In genomic region chr7:64665980-64666674, GRCh38 we compare ENCODE assay signal across 8 cellular contexts. TPM values are rescaled to one million over a fixed set of nuclear protein-coding genes. Genes with fewer than 3 reads are reported as not detected.
DNase-seq lines count a peak whose midpoint lies in the region; ATAC-seq and TF ChIP-seq lines count a peak whose summit lies in the region.

ZNF107 (plus strand) TSS chr7:64666133; CDS start chr7:64666283, 150 bp downstream.

- peaks cover 28% of the 10 kb centered on the region for H3K36me3 ChIP-seq in PC-3 (ENCODE audit: low read depth, low read length)
- H3K36me3 ChIP-seq in mucosa of rectum (ENCODE audit: control insufficient read depth in 2 of 2, insufficient read depth in 2 of 2, low read length in 2 of 2) = peaks cover 0 to 2% of the 10 kb centered on the region in 2 donors

- no peak for TF ChIP-seq CTCF in PC-3 (conservative IDR thresholded peaks at IDR 0.05; ENCODE audit: low read depth, low read length)

- TF ChIP-seq EP300 in Ishikawa (IDR thresholded peaks at IDR 0.05; ENCODE audit: borderline replicate concordance) = no peak

- peaks cover 9% of the 10 kb centered on the region; the same call in 1 of the 2 replicates for H3K4me1 ChIP-seq in PC-3 (ENCODE audit: insufficient read depth, low read length)
- H3K4me1 ChIP-seq in mucosa of rectum (ENCODE audit: control insufficient read depth in 2 of 2, insufficient read depth in 2 of 2, low read length in 2 of 2) = peaks cover 0 to 2% of the 10 kb centered on the region in 2 donors

- H2AFZ ChIP-seq in PC-3 (ENCODE audit: low read length) = peak within 1 kb of the TSS; percentile 96

- no peaks in the 10 kb centered on the region for H3F3A ChIP-seq in PC-3 (ENCODE audit: low read length, unreplicated experiment)

- ATAC-seq in GM21576 (IDR thresholded peaks at IDR 0.05; ENCODE audit: unreplicated experiment) = peak; percentile 98
- ATAC-seq in PC-3 = peak; percentile 99

- POLR2A ChIA-PET in PC-3 (lab: Charles Lee; ENCODE audit: unreplicated experiment) = interaction anchor here (0.6 to 0.7 kb wide), 3 partner anchors 35 to 129 kb away, joined by 3 to 5 read pairs (median 4); no protein-coding TSS in a partner anchor

- TF ChIP-seq POLR2A in erythroblast (IDR thresholded peaks at IDR 0.05; ENCODE audit: low read length) = peak; percentile 86

- intact Hi-C loops in PC-3 (cut with micrococcal nuclease) = loop anchor here (10.0 kb wide), 2 partner anchors 101 to 129 kb away; partner anchors contain the start of genes ZNF138 and ZNF680

- TF ChIP-seq RAD21 in Ishikawa (IDR thresholded peaks at IDR 0.05; ENCODE audit: low read depth) = no peak

- peak within 1 kb of the TSS; percentile 99 for H3K4me3 ChIP-seq in PC-3 (ENCODE audit: low read length)
- H3K4me3 ChIP-seq in mucosa of rectum (ENCODE audit: low read length in 2 of 2) = peak within 1 kb of the TSS; percentile 93 to 97

- H3K9ac ChIP-seq in PC-3 (ENCODE audit: low read length) (peak within 1 kb of the TSS; percentile 90), mucosa of rectum (ENCODE audit: low read depth in 1 of 2, low read length in 2 of 2) (peak within 1 kb of the TSS; percentile 75 to 79)

- H4K20me1 ChIP-seq in PC-3 (ENCODE audit: low read length) = no peaks in the 10 kb centered on the region

- H3K9me3 ChIP-seq in PC-3 (ENCODE audit: low read length) = no peaks in the 10 kb centered on the region
- peaks cover 0 to 2% of the 10 kb centered on the region in 2 donors for H3K9me3 ChIP-seq in mucosa of rectum (ENCODE audit: control insufficient read depth in 2 of 2, low read length in 2 of 2)

- no peaks in the 10 kb centered on the region for H3K9me2 ChIP-seq in PC-3 (replicated peaks; ENCODE audit: low read length)

- CTCF ChIA-PET in PC-3 (lab: Charles Lee) = no interaction called here

- H3K27ac ChIP-seq in PC-3 (ENCODE audit: low read length) (peak within 1 kb of the TSS; percentile 42), mucosa of rectum (ENCODE audit: low read depth in 2 of 2, low read length in 2 of 2) (peak within 1 kb of the TSS; percentile 51 to 72)

- H3K4me2 ChIP-seq in PC-3 (ENCODE audit: low read length) = peak within 1 kb of the TSS; percentile 91

- H3K79me2 ChIP-seq in PC-3 (ENCODE audit: low read length) = peaks cover 47% of the 10 kb centered on the region

- no peaks in the 10 kb centered on the region for H3K27me3 ChIP-seq in PC-3 (ENCODE audit: low read length)
- H3K27me3 ChIP-seq in mucosa of rectum (ENCODE audit: control insufficient read depth in 2 of 2, insufficient read depth in 2 of 2, low read length in 2 of 2) = no peaks in the 10 kb centered on the region

- BruUV-seq in PC-3 (replicated peaks; lab: Mats Ljungman, UMichigan) = no TSS peak

- DNase-seq in DMS114 treated with DMSO at 0.1 percent for 48 hours (lab: John Stamatoyannopoulos, UW; ENCODE audit: unreplicated experiment) (peak; percentile 90), PC-3 (peak; percentile 92), activated T-cell treated with anti-CD3 and anti-CD28 coated beads for 48 hours (ENCODE audit: low read depth) (peak; percentile 72), erythroblast (lab: John Stamatoyannopoulos, UW) (peak; percentile 92 to 95)
- DNase-seq in stimulated activated CD8-positive, alpha-beta memory T cell treated with anti-CD3 and anti-CD28 coated beads, Interleukin-4, amount 100 ng/mL, for 48 hours = peak; percentile 85

TF ChIP-seq in Ishikawa, 13 proteins besides CTCF, POLR2A, EP300 and RAD21:
- TF ChIP-seq YY1 (IDR thresholded peaks at IDR 0.05; ENCODE audit: low read depth) (peak; percentile 64; the same call in 1 of the 2 replicates), TAF1 (IDR thresholded peaks at IDR 0.05; ENCODE audit: low read depth) (peak; percentile 68), USF1 (IDR thresholded peaks at IDR 0.05) (no peak)

RNA-seq across cellular contexts. Expression of gene ZNF107, which starts in this region (rescaled TPM):
- total RNA-seq in PC-3 (2014; rRNA removed) = 4.3 and 4.8 TPM in 2 replicates

Comparison
In these comparisons a context has a peak if more than half of its experiments do, and no peak if none do; other contexts are left out.
1. Peak in every context shown above with its lines: DNase-seq, ATAC-seq, H3K4me3 ChIP-seq and H3K27ac ChIP-seq.